In genomic region chr17:76405967-76406647, GRCh38 we compare ENCODE assay signal across 1 cellular context.
TF ChIP-seq lines count a peak whose summit lies in the region.

No MANE protein-coding gene starts in this region.

TF ChIP-seq in K562, 482 proteins besides CTCF, POLR2A, EP300 and RAD21 (continued from another document and continues in another):
- TF ChIP-seq USF1 (CRISPR knock-in tag; IDR thresholded peaks at IDR 0.05): peak; percentile 88
- TF ChIP-seq THRB (CRISPR knock-in tag; conservative IDR thresholded peaks at IDR 0.05): peak; percentile 89; the same call in 1 of the 2 replicates
- TF ChIP-seq HIVEP1 (CRISPR knock-in tag; IDR thresholded peaks at IDR 0.05): peak; percentile 85; the same call in 1 of the 2 replicates
- no peak for TF ChIP-seq SNIP1 (IDR thresholded peaks at IDR 0.05; ENCODE audit: low read depth)
- TF ChIP-seq MEF2A (IDR thresholded peaks at IDR 0.05; ENCODE audit: control insufficient read depth, low read depth, low read length): peak; percentile 77
- TF ChIP-seq GTF2E2 (tag; IDR thresholded peaks at IDR 0.05): no peak
- peak; percentile 73 for TF ChIP-seq ZNF239 (CRISPR knock-in tag; IDR thresholded peaks at IDR 0.05)
- no peak for TF ChIP-seq FUS (optimal IDR thresholded peaks at IDR 0.05; ENCODE audit: low read depth, low read length)
- no peak for TF ChIP-seq PPARD (CRISPR knock-in tag; IDR thresholded peaks at IDR 0.05)
- TF ChIP-seq THAP12 (CRISPR knock-in tag; IDR thresholded peaks at IDR 0.05): no peak
- TF ChIP-seq ZNF740 (CRISPR knock-in tag; IDR thresholded peaks at IDR 0.05): no peak; the same call in 1 of the 2 replicates
- TF ChIP-seq ZNF740 (tag; IDR thresholded peaks at IDR 0.05): no peak
- 0 out of 3 replicates have a peak, but pooled peaks of 1 of the 2 experiments have one; percentile 35 for TF ChIP-seq CBX3 (IDR thresholded peaks at IDR 0.05; ENCODE audit: borderline replicate concordance in 1 of 2, low read length in 2 of 2)
- no peak for TF ChIP-seq CREB3L1 (IDR thresholded peaks at IDR 0.05; ENCODE audit: borderline replicate concordance, low read depth)
- TF ChIP-seq KLF13 (tag; IDR thresholded peaks at IDR 0.05; ENCODE audit: borderline replicate concordance, low read depth): no peak
- TF ChIP-seq CHD1 (IDR thresholded peaks at IDR 0.05; ENCODE audit: low read length): no peak
- TF ChIP-seq TRIM28 (IDR thresholded peaks at IDR 0.05): peak; percentile 69; the same call in 1 of the 2 replicates
- no peak for TF ChIP-seq PKNOX1 (IDR thresholded peaks at IDR 0.05)
- no peak for TF ChIP-seq CBX1 (IDR thresholded peaks at IDR 0.05; ENCODE audit: low read depth)
- TF ChIP-seq CREB5 (CRISPR knock-in tag; IDR thresholded peaks at IDR 0.05): no peak
- no peak for TF ChIP-seq ETS2 (tag; IDR thresholded peaks at IDR 0.05; ENCODE audit: borderline replicate concordance, poor library complexity, severe bottlenecking)
- TF ChIP-seq NCOA2 (IDR thresholded peaks at IDR 0.05; ENCODE audit: partially characterized antibody in 2 of 2): no peak
- peak; percentile 100 for TF ChIP-seq ARID1B (IDR thresholded peaks at IDR 0.05)
- TF ChIP-seq ZNF174 (CRISPR knock-in tag; IDR thresholded peaks at IDR 0.05): no peak
- peak; percentile 96 for TF ChIP-seq TAF9B (IDR thresholded peaks at IDR 0.05; ENCODE audit: partially characterized antibody)
- peak; percentile 97 for TF ChIP-seq HES1 (IDR thresholded peaks at IDR 0.05; ENCODE audit: low read depth)
- TF ChIP-seq ZC3H11A (IDR thresholded peaks at IDR 0.05; ENCODE audit: low read depth, low read length): 0 out of 2 replicates have a peak, but pooled peaks have one; percentile 18
- TF ChIP-seq GATA2 (CRISPR knock-in tag; IDR thresholded peaks at IDR 0.05): peak; percentile 99
- TF ChIP-seq RBM15 (IDR thresholded peaks at IDR 0.05; ENCODE audit: insufficient read depth, low read length): no peak
- TF ChIP-seq ETV1 (tag; conservative IDR thresholded peaks at IDR 0.05; ENCODE audit: low read depth): peak; percentile 91
- no peak for TF ChIP-seq POLR3A (IDR thresholded peaks at IDR 0.05; ENCODE audit: borderline replicate concordance, extremely low read depth, insufficient read depth, insufficient read length)
- TF ChIP-seq ZKSCAN1 (IDR thresholded peaks at IDR 0.05; ENCODE audit: low read depth, low read length): peak; percentile 90
- peak; percentile 69 for TF ChIP-seq ZBTB33 (CRISPR knock-in tag; IDR thresholded peaks at IDR 0.05)
- TF ChIP-seq E2F8 (IDR thresholded peaks at IDR 0.05; ENCODE audit: low read depth, partially characterized antibody): peak; percentile 38
- TF ChIP-seq TCF3 (CRISPR knock-in tag; IDR thresholded peaks at IDR 0.05): peak; percentile 100
- peak; percentile 86; the same call in 1 of the 2 replicates for TF ChIP-seq E2F3 (CRISPR knock-in tag; IDR thresholded peaks at IDR 0.05)
- TF ChIP-seq NR2C2 (CRISPR knock-in tag; IDR thresholded peaks at IDR 0.05): peak; percentile 69; the same call in 1 of the 2 replicates
- peak; percentile 75 for TF ChIP-seq NR2C2 (tag; IDR thresholded peaks at IDR 0.05)
- TF ChIP-seq ZNF24 (IDR thresholded peaks at IDR 0.05): peak; percentile 66; the same call in 1 of the 2 replicates
- TF ChIP-seq ZKSCAN8 (CRISPR knock-in tag; IDR thresholded peaks at IDR 0.05): peak; percentile 92
- TF ChIP-seq ZNF23 (CRISPR knock-in tag; IDR thresholded peaks at IDR 0.05): peak; percentile 69; the same call in 1 of the 2 replicates
- no peak for TF ChIP-seq HEY1 (CRISPR knock-in tag; IDR thresholded peaks at IDR 0.05; ENCODE audit: borderline replicate concordance)
- TF ChIP-seq IRF1 (CRISPR knock-in tag; IDR thresholded peaks at IDR 0.05; ENCODE audit: borderline replicate concordance): no peak
- TF ChIP-seq SIX5 (IDR thresholded peaks at IDR 0.05; ENCODE audit: borderline replicate concordance in 1 of 2, insufficient read depth in 1 of 2, low read depth in 1 of 2, low read length in 2 of 2): no peak
- peak; percentile 70 to 92 for TF ChIP-seq MNT (conservative IDR thresholded peaks at IDR 0.05)
- no peak for TF ChIP-seq NCOA6 (IDR thresholded peaks at IDR 0.05)
- TF ChIP-seq ZNF583 (CRISPR knock-in tag; IDR thresholded peaks at IDR 0.05): peak; percentile 93
- TF ChIP-seq MIER1 (IDR thresholded peaks at IDR 0.05; ENCODE audit: low read depth): no peak
- peak; percentile 95; the same call in 1 of the 2 replicates for TF ChIP-seq NR4A1 (CRISPR knock-in tag; IDR thresholded peaks at IDR 0.05)
- TF ChIP-seq NR4A1 (tag; IDR thresholded peaks at IDR 0.05): peak; percentile 98
- TF ChIP-seq ZNF384 (IDR thresholded peaks at IDR 0.05; ENCODE audit: low read depth, low read length): peak; percentile 38; the same call in 1 of the 2 replicates
